Comparison of ENCODE assay signal across 1 cellular context in genomic region chr9:115595951-115596742, GRCh38.
TF ChIP-seq lines count a peak whose summit lies in the region.

No MANE protein-coding gene starts in this region.

TF ChIP-seq in SK-N-SH, 30 proteins besides CTCF, POLR2A, EP300 and RAD21 (continued from another document):
- TF ChIP-seq, protein P1, sequence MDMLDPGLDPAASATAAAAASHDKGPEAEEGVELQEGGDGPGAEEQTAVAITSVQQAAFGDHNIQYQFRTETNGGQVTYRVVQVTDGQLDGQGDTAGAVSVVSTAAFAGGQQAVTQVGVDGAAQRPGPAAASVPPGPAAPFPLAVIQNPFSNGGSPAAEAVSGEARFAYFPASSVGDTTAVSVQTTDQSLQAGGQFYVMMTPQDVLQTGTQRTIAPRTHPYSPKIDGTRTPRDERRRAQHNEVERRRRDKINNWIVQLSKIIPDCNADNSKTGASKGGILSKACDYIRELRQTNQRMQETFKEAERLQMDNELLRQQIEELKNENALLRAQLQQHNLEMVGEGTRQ (IDR thresholded peaks at IDR 0.05; ENCODE audit: borderline replicate concordance, low read depth, low read length): no peak
- no peak for TF ChIP-seq ELF1 (IDR thresholded peaks at IDR 0.05)
- no peak for TF ChIP-seq NRF1 (IDR thresholded peaks at IDR 0.05; ENCODE audit: low read depth, low read length)
- TF ChIP-seq TEAD4 (IDR thresholded peaks at IDR 0.05; ENCODE audit: borderline replicate concordance, insufficient read depth): peak; percentile 60; the same call in 1 of the 2 replicates
- peak; percentile 69 for TF ChIP-seq TAF1 (IDR thresholded peaks at IDR 0.05; ENCODE audit: borderline replicate concordance, low read depth, low read length)
- TF ChIP-seq SIN3A (IDR thresholded peaks at IDR 0.05; ENCODE audit: borderline replicate concordance, low read depth, low read length): no peak
- TF ChIP-seq IRF3 (IDR thresholded peaks at IDR 0.05; ENCODE audit: low read depth, low read length): no peak
- no peak for TF ChIP-seq GATA2 (CRISPR knock-in tag; IDR thresholded peaks at IDR 0.05)
- no peak for TF ChIP-seq SMC3 (IDR thresholded peaks at IDR 0.05; ENCODE audit: low read depth, low read length)
- TF ChIP-seq EZH2phosphoT487 (IDR thresholded peaks at IDR 0.05; ENCODE audit: borderline replicate concordance, low read depth): no peak
- TF ChIP-seq GABPA (IDR thresholded peaks at IDR 0.05; ENCODE audit: low read depth): no peak
- TF ChIP-seq POLR2AphosphoS5 (IDR thresholded peaks at IDR 0.05; ENCODE audit: low read depth, low read length): peak; percentile 70; the same call in 1 of the 2 replicates
